8 cellular contexts compared by ENCODE assay signal in the genomic region with DNA sequence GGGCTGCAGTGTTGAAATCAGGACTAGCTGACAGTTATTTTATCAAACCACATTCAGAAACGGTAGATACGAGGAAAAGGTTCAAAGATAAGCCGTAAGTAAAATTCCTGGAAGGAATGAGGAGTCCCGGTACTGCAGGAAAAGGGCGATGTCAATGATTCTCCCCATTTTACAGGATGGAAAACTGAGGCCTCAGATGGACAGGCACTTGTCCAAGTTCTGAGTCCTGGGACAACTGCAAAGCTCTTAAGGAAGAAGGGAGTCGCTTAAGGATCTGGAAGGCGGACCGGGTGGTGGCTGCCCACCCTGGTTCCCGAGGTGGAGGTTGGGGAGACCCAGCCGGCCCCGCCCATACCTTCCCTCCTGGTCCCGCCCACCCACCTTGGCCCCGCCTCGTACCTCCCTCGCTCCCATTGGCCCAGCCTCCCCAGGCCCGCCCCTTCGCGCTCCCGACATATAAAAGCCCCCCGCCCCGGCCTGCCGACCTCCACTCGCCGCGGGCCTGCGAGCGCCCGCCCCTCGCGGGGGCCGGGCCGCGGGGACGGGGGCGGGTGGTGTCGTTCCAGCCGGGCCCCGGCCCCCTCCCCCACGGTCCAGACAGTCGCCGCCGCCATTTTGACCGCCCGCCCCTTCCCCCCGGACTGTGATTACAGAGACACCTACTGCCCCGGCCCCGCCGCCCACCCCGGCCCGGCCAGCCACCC. TPM values are rescaled to one million over a fixed set of nuclear protein-coding genes. Genes with fewer than 3 reads are reported as not detected.
DNase-seq lines count a peak whose midpoint lies in the region; ATAC-seq and TF ChIP-seq lines count a peak whose summit lies in the region.

No MANE protein-coding gene starts in this region.

- H3K36me3 ChIP-seq in BJ (ENCODE audit: control insufficient read depth, insufficient read depth, low read length) (no peaks in the 10 kb centered on the region), Peyer's patch (no peaks in the 10 kb centered on the region), fibroblast of lung (ENCODE audit: control insufficient read depth, insufficient read depth, low read length) (no peaks in the 10 kb centered on the region)

- DNase-seq in BJ (ENCODE audit: low read depth): no peak
- DNase-seq in HuH-7 (ENCODE audit: low spot score): peak; percentile 74
- DNase-seq in Peyer's patch: peak; percentile 96 to 97 (median 96)
- DNase-seq in activated T-helper 1 cell treated with Interleukin-2 at 50 U/mL for 16 hours (ENCODE audit: low read depth): peak; percentile 84
- DNase-seq in fibroblast of lung (ENCODE audit: low read depth in 2 of 2): peak; percentile 78 to 84
- DNase-seq in naive thymus-derived CD8-positive, alpha-beta T cell: peak; percentile 89 to 96 (median 92)
- peak; percentile 84 to 89 for DNase-seq in stimulated activated CD8-positive, alpha-beta memory T cell treated with anti-CD3 and anti-CD28 coated beads, Interleukin-7, amount 100 ng/mL, for 48 hours (ENCODE audit: extremely low read depth in 1 of 2, low read depth in 1 of 2)

- peak overlapping the region; percentile 68 to 98 (median 91) for H3K4me3 Mint-ChIP-seq in naive thymus-derived CD8-positive, alpha-beta T cell

- H3K9me3 Mint-ChIP-seq in naive thymus-derived CD8-positive, alpha-beta T cell: no peaks in the 10 kb centered on the region

- H3K36me3 Mint-ChIP-seq in naive thymus-derived CD8-positive, alpha-beta T cell: peaks cover 0 to 4% (median 0%) of the 10 kb centered on the region in 3 donors

- CTCF ChIA-PET in BJ (lab: Yijun Ruan, JAX): interaction anchor here (0.8 to 2.5 kb wide), 3 partner anchors 19 to 231 kb away, joined by 4 to 7 read pairs (median 4); partner anchors contain the start of gene IL27RA

- H3K27me3 Mint-ChIP-seq in naive thymus-derived CD8-positive, alpha-beta T cell: peaks cover 0 to 2% (median 0%) of the 10 kb centered on the region in 5 donors

- TF ChIP-seq CTCF in BJ (IDR thresholded peaks at IDR 0.05; ENCODE audit: insufficient read depth, low read depth, low read length): no peak
- peak in 1 of 6 experiments; percentile 11 for TF ChIP-seq CTCF in Peyer's patch (IDR thresholded peaks at IDR 0.05)
- no peak for TF ChIP-seq CTCF in fibroblast of lung (conservative IDR thresholded peaks at IDR 0.05 in 1 of 2, IDR thresholded peaks at IDR 0.05 in 1 of 2; ENCODE audit: low read depth in 1 of 2, low read length in 2 of 2)

- no peaks in the 10 kb centered on the region for H4K20me1 ChIP-seq in fibroblast of lung (ENCODE audit: control insufficient read depth, extremely low read depth, insufficient read depth, low read length)

- H3K27me3 ChIP-seq in BJ (ENCODE audit: control insufficient read depth, insufficient read depth, low read length): no peaks in the 10 kb centered on the region
- no peaks in the 10 kb centered on the region for H3K27me3 ChIP-seq in Peyer's patch
- no peaks in the 10 kb centered on the region for H3K27me3 ChIP-seq in fibroblast of lung (ENCODE audit: control insufficient read depth, insufficient read depth, low read length)

- H3K9ac ChIP-seq in fibroblast of lung (ENCODE audit: insufficient read depth, low read length): peak overlapping the region; percentile 82

- peaks cover 5% of the 10 kb centered on the region for H3K79me2 ChIP-seq in fibroblast of lung (ENCODE audit: control insufficient read depth, insufficient read depth, low read length)

- peaks cover 21 to 57% (median 53%) of the 10 kb centered on the region in 4 donors for H3K4me1 Mint-ChIP-seq in naive thymus-derived CD8-positive, alpha-beta T cell

- peak overlapping the region; percentile 83 for H3K4me2 ChIP-seq in fibroblast of lung (ENCODE audit: extremely low read depth, insufficient read depth, low read length)

- H3K9me3 ChIP-seq in Peyer's patch (no peaks in the 10 kb centered on the region), fibroblast of lung (ENCODE audit: control insufficient read depth, insufficient read depth, low read depth, low read length) (no peaks in the 10 kb centered on the region)

- POLR2A ChIA-PET in BJ (lab: Charles Lee): no interaction called here
- POLR2A ChIA-PET in naive thymus-derived CD8-positive, alpha-beta T cell (lab: Charles Lee): interaction anchor here (0.7 to 18.9 kb wide), 24 partner anchors 8 to 512 kb away, joined by 3 to 481 read pairs (median 5); partner anchors contain the start of genes ASF1B, BRME1, CC2D1A and DCAF15

- peak overlapping the region; percentile 90 to 100 (median 99) for H3K27ac Mint-ChIP-seq in naive thymus-derived CD8-positive, alpha-beta T cell

- H3K27ac ChIP-seq in Peyer's patch (peak overlapping the region; percentile 98 to 100 (median 99)), fibroblast of lung (ENCODE audit: insufficient read depth, low read length) (peak overlapping the region; percentile 98)

- peak overlapping the region; percentile 92 for H3K4me3 ChIP-seq in BJ (ENCODE audit: low read depth, low read length)
- H3K4me3 ChIP-seq in Peyer's patch: peak overlapping the region; percentile 90 to 98 (median 96)
- peak overlapping the region; percentile 16 to 73 (median 46) for H3K4me3 ChIP-seq in fibroblast of lung (replicated peaks in 1 of 4; ENCODE audit: control extremely low read depth in 1 of 4, insufficient read depth in 1 of 4, low read depth in 3 of 4, low read length in 4 of 4)

- TF ChIP-seq POLR2A in Peyer's patch (IDR thresholded peaks at IDR 0.05): peak; percentile 3 to 30

- peak; percentile 34 for ATAC-seq in GM19397 (IDR thresholded peaks at IDR 0.05; ENCODE audit: unreplicated experiment)
- peak; percentile 45 to 48 for ATAC-seq in naive thymus-derived CD8-positive, alpha-beta T cell

- peak overlapping the region; percentile 43 for H2AFZ ChIP-seq in fibroblast of lung (ENCODE audit: low read length)

- H3K4me1 ChIP-seq in Peyer's patch (peaks cover 3 to 33% (median 27%) of the 10 kb centered on the region in 4 donors), fibroblast of lung (ENCODE audit: control insufficient read depth, extremely low read depth, insufficient read depth, low read length) (peaks cover 15% of the 10 kb centered on the region)

RNA-seq across cellular contexts. Expression of gene RFX1, which starts 0.6 kb away (rescaled TPM):
- 0.37 and 0.78 TPM in 2 replicates for polyA plus RNA-seq in BJ (2011; rRNA removed)
- polyA minus RNA-seq in BJ (2011; rRNA and poly(A)+ RNA removed): 0.66 and 2.4 TPM in 2 replicates
- total RNA-seq in Peyer's patch: 10 to 100 TPM in 2 of 4 donors, 1 to 10 TPM in 2; 5.8 to 19.0 (median 9.6) TPM
- total RNA-seq in fibroblast of lung: 1.0 and 2.6 TPM in 2 replicates
- polyA plus RNA-seq in fibroblast of lung: 0.44 and 2.4 TPM in 2 replicates
- polyA plus RNA-seq in fibroblast of lung (2012): 4.3 and 6.7 TPM in 2 replicates
- 3.3 and 5.5 TPM in 2 replicates for polyA minus RNA-seq in fibroblast of lung (ENCODE audit: low replicate concordance)
- 10 to 100 TPM; 17.1 to 18.8 TPM for total RNA-seq in naive thymus-derived CD8-positive, alpha-beta T cell
- polyA plus RNA-seq in naive thymus-derived CD8-positive, alpha-beta T cell: 1 to 10 TPM in 2 of 3 donors, under 1 TPM in 1; 0.84 to 1.1 (median 1.0) TPM

RNA-seq across cellular contexts. Expression of gene RLN3, which starts 22.4 kb away (rescaled TPM):
- polyA plus RNA-seq in BJ (2011; rRNA removed) (not detected in 2 replicates), fibroblast of lung (not detected in 2 replicates)
- polyA minus RNA-seq in BJ (2011; rRNA and poly(A)+ RNA removed): not detected in 2 replicates
- total RNA-seq in Peyer's patch (not detected), fibroblast of lung (not detected in 2 replicates)
- polyA plus RNA-seq in fibroblast of lung (2012): not detected in 2 replicates
- not detected in 2 replicates for polyA minus RNA-seq in fibroblast of lung (ENCODE audit: low replicate concordance)
- total RNA-seq in naive thymus-derived CD8-positive, alpha-beta T cell: not detected
- polyA plus RNA-seq in naive thymus-derived CD8-positive, alpha-beta T cell: under 1 TPM in 1 of 3 donors, not detected in 2; 0.50 TPM

RNA-seq across cellular contexts. Expression of gene IL27RA, which starts 26.0 kb away (rescaled TPM):
- 4.4 and 6.6 TPM in 2 replicates for polyA plus RNA-seq in BJ (2011; rRNA removed)
- polyA minus RNA-seq in BJ (2011; rRNA and poly(A)+ RNA removed): 1.9 and 3.7 TPM in 2 replicates
- total RNA-seq in Peyer's patch: 1 to 10 TPM in 3 of 4 donors, under 1 TPM in 1; 0.85 to 7.4 (median 2.0) TPM
- 2.1 and 2.6 TPM in 2 replicates for total RNA-seq in fibroblast of lung
- polyA plus RNA-seq in fibroblast of lung: 0.84 and 1.2 TPM in 2 replicates
- polyA plus RNA-seq in fibroblast of lung (2012): 1.0 and 1.4 TPM in 2 replicates
- 0.85 and 0.98 TPM in 2 replicates for polyA minus RNA-seq in fibroblast of lung (ENCODE audit: low replicate concordance)
- 10 to 100 TPM; 54.2 to 54.7 TPM for total RNA-seq in naive thymus-derived CD8-positive, alpha-beta T cell
- 10 to 100 TPM; 54.5 to 91.2 (median 83.9) TPM for polyA plus RNA-seq in naive thymus-derived CD8-positive, alpha-beta T cell

RNA-seq across cellular contexts. Expression of gene DCAF15, which starts 53.2 kb away (rescaled TPM):
- polyA plus RNA-seq in BJ (2011; rRNA removed): 11.0 and 20.0 TPM in 2 replicates
- 13.5 and 15.2 TPM in 2 replicates for polyA minus RNA-seq in BJ (2011; rRNA and poly(A)+ RNA removed)
- total RNA-seq in Peyer's patch: 10 to 100 TPM; 15.8 to 64.4 (median 31.4) TPM
- total RNA-seq in fibroblast of lung: 5.1 and 6.3 TPM in 2 replicates
- 9.5 and 14.3 TPM in 2 replicates for polyA plus RNA-seq in fibroblast of lung
- polyA plus RNA-seq in fibroblast of lung (2012): 11.0 and 23.0 TPM in 2 replicates
- polyA minus RNA-seq in fibroblast of lung (ENCODE audit: low replicate concordance): 13.7 and 40.2 TPM in 2 replicates
- total RNA-seq in naive thymus-derived CD8-positive, alpha-beta T cell: 10 to 100 TPM; 93.5 to 93.6 TPM
- polyA plus RNA-seq in naive thymus-derived CD8-positive, alpha-beta T cell: 1 to 10 TPM; 2.9 to 6.0 (median 3.4) TPM

RNA-seq across cellular contexts. Expression of gene PALM3, which starts 56.3 kb away (rescaled TPM):
- polyA plus RNA-seq in BJ (2011; rRNA removed) (0.15 and 0.17 TPM in 2 replicates), fibroblast of lung (0.02 and 0.20 TPM in 2 replicates)
- polyA minus RNA-seq in BJ (2011; rRNA and poly(A)+ RNA removed): 0.14 TPM in 1 of 2 replicates, not detected in the other
- total RNA-seq in Peyer's patch (under 1 TPM in 2 of 4 donors, not detected in 2; 0.53 to 0.54 TPM), fibroblast of lung (0.51 and 1.3 TPM in 2 replicates)
- 0.50 and 2.0 TPM in 2 replicates for polyA plus RNA-seq in fibroblast of lung (2012)
- 0.27 TPM in 1 of 2 replicates, not detected in the other for polyA minus RNA-seq in fibroblast of lung (ENCODE audit: low replicate concordance)
- total RNA-seq in naive thymus-derived CD8-positive, alpha-beta T cell: not detected
- polyA plus RNA-seq in naive thymus-derived CD8-positive, alpha-beta T cell: under 1 TPM in 1 of 3 donors, not detected in 2; 0.13 TPM

Comparison
In these comparisons a context has a peak if more than half of its experiments do, and no peak if none do; other contexts are left out.
1. H3K4me3 ChIP-seq: peak in every context shown above with its lines; median percentile 96 in Peyer's patch; 92 in BJ; 46 in fibroblast of lung.
2. RNA of gene IL27RA, which starts 26.0 kb away (total RNA-seq): 54.2 to 54.7 TPM in naive thymus-derived CD8-positive, alpha-beta T cell; 2.1 to 2.6 TPM in fibroblast of lung and 0.85 to 7.4 TPM in Peyer's patch; every median in the first group is over 4 times any median in the second.